9 cellular contexts compared by ENCODE assay signal in genomic region chr1:52368383-52369172, GRCh38. TPM values are rescaled to one million over a fixed set of nuclear protein-coding genes. Genes with fewer than 3 reads are reported as not detected.
DNase-seq lines count a peak whose midpoint lies in the region; ATAC-seq, FAIRE-seq and TF ChIP-seq lines count a peak whose summit lies in the region.
"Had no signal": no experiment of that assay in that cellular context is flagged by ENCODE, and none has a peak within 500 bp of the region (broad histone marks: within the 10 kb centered on the region; RNA-seq: fewer than 3 reads in every experiment).

No MANE protein-coding gene starts in this region.

- H3K36me3 Mint-ChIP-seq in stimulated activated naive B cell treated with anti-CD40 and anti-IgM and Interleukin-4, amounts not matched to agents 10 μg/mL and 1 μg/mL and 100 μg/mL, for 72 hours: peaks cover 13 to 20% of the 10 kb centered on the region in 2 donors

- no peaks in the 10 kb centered on the region for H3K9me3 Mint-ChIP-seq in stimulated activated naive B cell treated with anti-CD40 and anti-IgM and Interleukin-4, amounts not matched to agents 10 μg/mL and 1 μg/mL and 100 μg/mL, for 72 hours

- peak overlapping the region; percentile 67 to 69 for H3K4me3 Mint-ChIP-seq in stimulated activated naive B cell treated with anti-CD40 and anti-IgM and Interleukin-4, amounts not matched to agents 10 μg/mL and 1 μg/mL and 100 μg/mL, for 72 hours

- H3K9me1 ChIP-seq in endothelial cell of umbilical vein (replicated peaks; ENCODE audit: control insufficient read depth, extremely low read depth, insufficient read depth, low read length): no peaks in the 10 kb centered on the region

- H4K20me1 ChIP-seq in endothelial cell of umbilical vein (replicated peaks; ENCODE audit: control insufficient read depth, extremely low read depth, insufficient read depth, low read length): no peaks in the 10 kb centered on the region

- POLR2A ChIA-PET in endothelial cell of umbilical vein (lab: Charles Lee): no interaction called here

- TF ChIP-seq POLR2A in endothelial cell of umbilical vein (IDR thresholded peaks at IDR 0.05; ENCODE audit: low read depth, low read length): no peak

- H3K36me3 ChIP-seq in cardiac muscle cell (no peaks in the 10 kb centered on the region), endothelial cell of umbilical vein (ENCODE audit: control insufficient read depth in 2 of 2, extremely low read depth in 1 of 2, insufficient read depth in 2 of 2, low read length in 2 of 2) (peaks cover 0 to 4% of the 10 kb centered on the region in 2 experiments), mucosa of descending colon (ENCODE audit: low read depth) (peaks cover 8% of the 10 kb centered on the region)

- peak overlapping the region; percentile 90 for H3K4me2 ChIP-seq in endothelial cell of umbilical vein (ENCODE audit: insufficient read depth, low read length)

- TF ChIP-seq CTCF in cardiac muscle cell (IDR thresholded peaks at IDR 0.05; ENCODE audit: low read depth, low read length) (peak; percentile 27), endothelial cell of umbilical vein (IDR thresholded peaks at IDR 0.05; ENCODE audit: extremely low read depth in 1 of 2, insufficient read depth in 1 of 2, low read depth in 1 of 2, low read length in 2 of 2) (peak in 1 of 2 donors; percentile 13), mucosa of descending colon (IDR thresholded peaks at IDR 0.05) (no peak)

- H3K27me3 Mint-ChIP-seq in stimulated activated naive B cell treated with anti-CD40 and anti-IgM and Interleukin-4, amounts not matched to agents 10 μg/mL and 1 μg/mL and 100 μg/mL, for 72 hours: peaks cover 4 to 6% of the 10 kb centered on the region in 2 donors

- H3K4me1 Mint-ChIP-seq in stimulated activated naive B cell treated with anti-CD40 and anti-IgM and Interleukin-4, amounts not matched to agents 10 μg/mL and 1 μg/mL and 100 μg/mL, for 72 hours: peaks cover 11 to 22% of the 10 kb centered on the region in 2 donors

- H3K9ac ChIP-seq in endothelial cell of umbilical vein (replicated peaks; ENCODE audit: extremely low read depth, insufficient read depth, low read length): no peak overlapping the region

- DNase-seq in cardiac muscle cell (ENCODE audit: low read depth in 1 of 2, low spot score in 1 of 2) (peak; percentile 45 to 77), cardiac septum (ENCODE audit: low spot score) (no peak), NCI-H510A treated with DMSO at 0.1 percent for 48 hours (lab: John Stamatoyannopoulos, UW) (peak; percentile 70), activated T-cell treated with anti-CD3 and anti-CD28 coated beads for 1 hour (ENCODE audit: low read depth) (peak; percentile 43), endothelial cell of umbilical vein (ENCODE audit: low read depth, low spot score) (peak; percentile 48), mucosa of descending colon (peak; percentile 73 to 81 (median 81)), SKM-1 treated with dmso at 0.1 percent for 144 hours (lab: John Stamatoyannopoulos, UW; ENCODE audit: unreplicated experiment) (no peak)
- peak; percentile 27 for DNase-seq in stimulated activated naive B cell treated with anti-CD40 and anti-IgM and Interleukin-4, amounts not matched to agents 10 μg/mL and 1 μg/mL and 100 μg/mL, for 72 hours

- H3K4me3 ChIP-seq in cardiac muscle cell: peak overlapping the region; percentile 37
- H3K4me3 ChIP-seq in endothelial cell of umbilical vein (replicated peaks in 1 of 3; ENCODE audit: insufficient read depth in 1 of 3, low read depth in 1 of 3, low read length in 3 of 3): peak overlapping the region; percentile 11 to 52 (median 37)
- H3K4me3 ChIP-seq in mucosa of descending colon: peak overlapping the region; percentile 6

- intact Hi-C loops in cardiac septum (cut with DNase I) (loop anchor here (5.0 kb wide), 1 partner anchor 329 kb away; the partner anchor contains the start of gene COA7), endothelial cell of umbilical vein (cut with micrococcal nuclease) (loop anchor here (1.0 to 5.0 kb wide), 4 partner anchors 299 to 491 kb away; partner anchors contain the start of genes BTF3L4, NRDC and TXNDC12), mucosa of descending colon (cut with DNase I, micrococcal nuclease) (no loop called here)

- H3K79me2 ChIP-seq in endothelial cell of umbilical vein (ENCODE audit: control insufficient read depth, insufficient read depth, low read length): peaks cover 20% of the 10 kb centered on the region

- no peaks in the 10 kb centered on the region for H3K9me3 ChIP-seq in cardiac muscle cell (ENCODE audit: low read depth)
- H3K9me3 ChIP-seq in endothelial cell of umbilical vein (replicated peaks; ENCODE audit: control insufficient read depth, insufficient read depth, low read length): no peaks in the 10 kb centered on the region
- no peaks in the 10 kb centered on the region for H3K9me3 ChIP-seq in mucosa of descending colon

- peak; percentile 38 for ATAC-seq in mucosa of descending colon
- no peak for ATAC-seq in stimulated activated naive B cell treated with anti-CD40 and anti-IgM and Interleukin-4, amounts not matched to agents 10 μg/mL and 1 μg/mL and 100 μg/mL, for 72 hours (replicated peaks)

- dilution Hi-C loops in endothelial cell of umbilical vein (cut with MboI; ENCODE audit: extremely low pct_ligation_motif_present, low sequenced_read_pairs): no loop called here

- CTCF ChIA-PET in endothelial cell of umbilical vein (lab: Charles Lee): interaction anchor here (0.5 to 1.9 kb wide), 6 partner anchors 9 to 318 kb away, joined by 3 to 5 read pairs (median 4); partner anchors contain the start of genes ORC1 and PRPF38A

- H3K27ac Mint-ChIP-seq in stimulated activated naive B cell treated with anti-CD40 and anti-IgM and Interleukin-4, amounts not matched to agents 10 μg/mL and 1 μg/mL and 100 μg/mL, for 72 hours: no peak overlapping the region

- H2AFZ ChIP-seq in endothelial cell of umbilical vein (ENCODE audit: low read depth, low read length): peak overlapping the region; percentile 81

- H3K4me1 ChIP-seq in cardiac muscle cell (ENCODE audit: low read depth) (peaks cover 9% of the 10 kb centered on the region), endothelial cell of umbilical vein (ENCODE audit: control insufficient read depth, extremely low read depth, insufficient read depth, low read length) (peaks cover 11% of the 10 kb centered on the region), mucosa of descending colon (ENCODE audit: low read depth) (peaks cover 11% of the 10 kb centered on the region)

- H3K27me3 ChIP-seq in cardiac muscle cell: no peaks in the 10 kb centered on the region
- no peaks in the 10 kb centered on the region for H3K27me3 ChIP-seq in endothelial cell of umbilical vein (ENCODE audit: control insufficient read depth in 2 of 2, insufficient read depth in 2 of 2, low read length in 2 of 2)

- H3K27ac ChIP-seq in cardiac muscle cell: no peak overlapping the region
- no peak overlapping the region for H3K27ac ChIP-seq in endothelial cell of umbilical vein (ENCODE audit: insufficient read depth, low read depth, low read length)

- BruUV-seq in endothelial cell of umbilical vein (replicated peaks; lab: Mats Ljungman, UMichigan): no TSS peak

- peak; percentile 79 for FAIRE-seq in endothelial cell of umbilical vein (lab: Jason Lieb, UNC)
- FAIRE-seq: G401.6 had no signal

TF ChIP-seq in endothelial cell of umbilical vein, 7 proteins besides CTCF, POLR2A, EP300 and RAD21 (continues in another document):
- TF ChIP-seq FOS (IDR thresholded peaks at IDR 0.05; ENCODE audit: borderline replicate concordance, insufficient read depth, low read length) (no peak), EZH2 (IDR thresholded peaks at IDR 0.05; ENCODE audit: borderline replicate concordance, low read depth, low read length, severe bottlenecking) (no peak), GATA2 (IDR thresholded peaks at IDR 0.05; ENCODE audit: insufficient read depth, insufficient read length, low read depth, low read length) (no peak), MYC (IDR thresholded peaks at IDR 0.05; ENCODE audit: low read depth, low read length) (no peak)

RNA-seq across cellular contexts. Expression of gene CC2D1B, which starts 2.6 kb away (rescaled TPM):
- total RNA-seq in cardiac muscle cell (15.0 and 16.8 TPM in 2 replicates), cardiac septum (19.5 TPM), endothelial cell of umbilical vein (32.6 and 39.9 TPM in 2 replicates), mucosa of descending colon (10 to 100 TPM; 38.0 to 43.6 (median 40.4) TPM)
- polyA plus RNA-seq in cardiac muscle cell (4.8 and 14.4 TPM in 2 replicates), endothelial cell of umbilical vein (15.8 and 16.9 TPM in 2 replicates)
- 13.0 and 15.9 TPM in 2 replicates for polyA plus RNA-seq in endothelial cell of umbilical vein (2011; cell fraction: cytosol; rRNA removed)
- polyA plus RNA-seq in endothelial cell of umbilical vein (2011; cell fraction: nucleus; rRNA removed): 65.5 and 82.5 TPM in 2 replicates
- 15.3 and 15.6 TPM in 2 replicates for polyA plus RNA-seq in endothelial cell of umbilical vein (2012)
- 26.4 and 29.5 TPM in 2 replicates for polyA minus RNA-seq in endothelial cell of umbilical vein
- 15.1 TPM for polyA minus RNA-seq in endothelial cell of umbilical vein (2011; cell fraction: cytosol; rRNA and poly(A)+ RNA removed)
- polyA minus RNA-seq in endothelial cell of umbilical vein (2011; cell fraction: nucleus; rRNA and poly(A)+ RNA removed): 29.6 and 30.5 TPM in 2 replicates

RNA-seq across cellular contexts. Expression of gene ORC1, which starts 35.6 kb away (rescaled TPM):
- 2.2 and 4.5 TPM in 2 replicates for total RNA-seq in cardiac muscle cell
- polyA plus RNA-seq in cardiac muscle cell: 3.4 and 4.6 TPM in 2 replicates
- total RNA-seq in cardiac septum: 0.11 TPM
- 11.0 and 12.0 TPM in 2 replicates for total RNA-seq in endothelial cell of umbilical vein
- polyA plus RNA-seq in endothelial cell of umbilical vein: 5.6 and 6.5 TPM in 2 replicates
- polyA plus RNA-seq in endothelial cell of umbilical vein (2011; cell fraction: cytosol; rRNA removed): 8.3 and 10.6 TPM in 2 replicates
- polyA plus RNA-seq in endothelial cell of umbilical vein (2011; cell fraction: nucleus; rRNA removed): 9.0 and 12.2 TPM in 2 replicates
- 3.9 and 9.1 TPM in 2 replicates for polyA plus RNA-seq in endothelial cell of umbilical vein (2012)
- polyA minus RNA-seq in endothelial cell of umbilical vein: 7.1 and 9.1 TPM in 2 replicates
- 22.6 TPM for polyA minus RNA-seq in endothelial cell of umbilical vein (2011; cell fraction: cytosol; rRNA and poly(A)+ RNA removed)
- 4.3 and 6.8 TPM in 2 replicates for polyA minus RNA-seq in endothelial cell of umbilical vein (2011; cell fraction: nucleus; rRNA and poly(A)+ RNA removed)
- 1 to 10 TPM; 1.1 to 7.6 (median 2.1) TPM for total RNA-seq in mucosa of descending colon

RNA-seq across cellular contexts. Expression of gene PRPF38A, which starts 35.8 kb away (rescaled TPM):
- total RNA-seq in cardiac muscle cell: 18.0 and 18.9 TPM in 2 replicates
- polyA plus RNA-seq in cardiac muscle cell: 43.4 and 53.4 TPM in 2 replicates
- total RNA-seq in cardiac septum: 20.9 TPM
- 38.4 and 42.0 TPM in 2 replicates for total RNA-seq in endothelial cell of umbilical vein
- 15.9 and 16.0 TPM in 2 replicates for polyA plus RNA-seq in endothelial cell of umbilical vein
- polyA plus RNA-seq in endothelial cell of umbilical vein (2011; cell fraction: cytosol; rRNA removed): 16.8 and 21.4 TPM in 2 replicates
- polyA plus RNA-seq in endothelial cell of umbilical vein (2011; cell fraction: nucleus; rRNA removed): 37.8 and 45.2 TPM in 2 replicates
- 22.5 and 33.4 TPM in 2 replicates for polyA plus RNA-seq in endothelial cell of umbilical vein (2012)
- 32.2 and 48.4 TPM in 2 replicates for polyA minus RNA-seq in endothelial cell of umbilical vein
- polyA minus RNA-seq in endothelial cell of umbilical vein (2011; cell fraction: cytosol; rRNA and poly(A)+ RNA removed): 23.1 TPM
- polyA minus RNA-seq in endothelial cell of umbilical vein (2011; cell fraction: nucleus; rRNA and poly(A)+ RNA removed): 40.2 and 51.2 TPM in 2 replicates
- 10 to 100 TPM; 44.9 to 58.2 (median 45.2) TPM for total RNA-seq in mucosa of descending colon

Comparison
In these comparisons a context has a peak if more than half of its experiments do, and no peak if none do; other contexts are left out.
1. DNase-seq: peak in cardiac muscle cell (2 of 2), NCI-H510A treated with DMSO at 0.1 percent for 48 hours (single experiment), activated T-cell treated with anti-CD3 and anti-CD28 coated beads for 1 hour (single experiment), endothelial cell of umbilical vein (single experiment), mucosa of descending colon (3 of 3) and stimulated activated naive B cell treated with anti-CD40 and anti-IgM and Interleukin-4, amounts not matched to agents 10 μg/mL and 1 μg/mL and 100 μg/mL, for 72 hours (single experiment); none in cardiac septum (single experiment) and SKM-1 treated with dmso at 0.1 percent for 144 hours (single experiment).
2. intact Hi-C loops: an anchor here in cardiac septum (5.0 kb wide) and endothelial cell of umbilical vein (1.0 to 5.0 kb wide); none called in mucosa of descending colon.
3. Peak in every context shown above with its lines, with median percentiles within 50 percentile points of each other: H3K4me3 ChIP-seq.